ENCODE assay signal across 1 cellular context in the genomic region with DNA sequence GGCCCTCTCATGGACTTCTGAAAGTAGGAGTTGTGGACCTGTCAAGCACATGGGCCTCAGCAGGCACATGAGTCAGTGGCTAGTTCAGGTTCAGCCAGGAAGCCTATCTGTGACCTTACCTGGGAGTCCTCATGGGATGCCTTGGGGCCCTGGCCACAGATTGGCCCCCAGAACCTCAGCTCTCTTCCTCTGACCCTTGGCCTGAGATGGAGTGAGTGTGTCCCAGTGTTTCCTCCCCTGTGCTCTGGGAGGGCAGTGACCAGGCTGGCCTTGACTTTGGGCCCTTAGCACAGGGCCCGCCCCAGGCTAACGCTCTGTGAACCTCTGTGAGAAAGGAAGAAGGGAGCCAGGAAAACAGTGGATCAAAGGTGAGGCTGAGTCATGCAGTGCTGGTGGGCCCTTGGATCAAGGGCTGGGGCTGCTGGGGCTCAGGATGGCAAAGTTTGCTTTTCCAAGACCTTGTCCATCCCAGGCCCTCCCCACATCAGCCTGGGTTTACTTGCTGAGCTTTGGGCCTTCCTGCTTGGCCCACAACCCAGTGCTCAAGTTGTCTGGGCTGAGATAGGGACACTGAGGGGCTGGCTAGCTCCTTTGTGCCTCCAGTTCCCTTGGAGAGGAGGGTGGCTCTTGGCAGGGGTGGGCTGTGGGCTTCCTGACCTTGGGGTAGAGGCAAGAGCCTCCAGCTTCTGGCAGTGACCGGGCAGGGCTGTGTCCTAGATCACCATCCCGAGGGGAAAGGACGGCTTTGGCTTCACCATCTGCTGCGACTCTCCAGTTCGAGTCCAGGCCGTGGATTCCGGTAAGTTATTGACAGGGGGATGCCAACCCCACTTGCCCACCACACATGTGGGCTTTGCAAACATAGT.
TF ChIP-seq lines count a peak whose summit lies in the region.

No MANE protein-coding gene starts in this region.

TF ChIP-seq in HepG2, 621 proteins besides CTCF, POLR2A, EP300 and RAD21 (continued from another document and continues in another):
- TF ChIP-seq, protein P1, sequence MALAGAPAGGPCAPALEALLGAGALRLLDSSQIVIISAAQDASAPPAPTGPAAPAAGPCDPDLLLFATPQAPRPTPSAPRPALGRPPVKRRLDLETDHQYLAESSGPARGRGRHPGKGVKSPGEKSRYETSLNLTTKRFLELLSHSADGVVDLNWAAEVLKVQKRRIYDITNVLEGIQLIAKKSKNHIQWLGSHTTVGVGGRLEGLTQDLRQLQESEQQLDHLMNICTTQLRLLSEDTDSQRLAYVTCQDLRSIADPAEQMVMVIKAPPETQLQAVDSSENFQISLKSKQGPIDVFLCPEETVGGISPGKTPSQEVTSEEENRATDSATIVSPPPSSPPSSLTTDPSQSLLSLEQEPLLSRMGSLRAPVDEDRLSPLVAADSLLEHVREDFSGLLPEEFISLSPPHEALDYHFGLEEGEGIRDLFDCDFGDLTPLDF (CRISPR knock-in tag; IDR thresholded peaks at IDR 0.05), result no peak
- TF ChIP-seq ZNF841 (CRISPR knock-in tag; IDR thresholded peaks at IDR 0.05; ENCODE audit: borderline replicate concordance) (no peak), GPN1 (CRISPR knock-in tag; IDR thresholded peaks at IDR 0.05; ENCODE audit: borderline replicate concordance) (no peak), ZBTB20 (CRISPR knock-in tag; IDR thresholded peaks at IDR 0.05; ENCODE audit: borderline replicate concordance, low read depth) (peak; percentile 60; the same call in 1 of the 2 replicates), SETDB1 (CRISPR knock-in tag; IDR thresholded peaks at IDR 0.05; ENCODE audit: borderline replicate concordance) (no peak), PCBP2 (optimal IDR thresholded peaks at IDR 0.05; ENCODE audit: low read depth, low read length, poor library complexity, severe bottlenecking) (no peak), ZNF614 (CRISPR knock-in tag; IDR thresholded peaks at IDR 0.05; ENCODE audit: borderline replicate concordance) (peak; percentile 89; the same call in 1 of the 2 replicates), NFE2 (CRISPR knock-in tag; IDR thresholded peaks at IDR 0.05) (peak; percentile 79), MXI1 (IDR thresholded peaks at IDR 0.05; ENCODE audit: borderline replicate concordance, low read depth, low read length) (peak; percentile 67; the same call in 1 of the 3 replicates), ZNF547 (CRISPR knock-in tag; IDR thresholded peaks at IDR 0.05) (no peak; the same call in 1 of the 2 replicates), ETV5 (CRISPR knock-in tag; IDR thresholded peaks at IDR 0.05; ENCODE audit: borderline replicate concordance) (peak; percentile 94), CEBPG (CRISPR knock-in tag; IDR thresholded peaks at IDR 0.05) (peak; percentile 59), TCF7 (IDR thresholded peaks at IDR 0.05; ENCODE audit: low read depth) (peak; percentile 93), ZNF672 (CRISPR knock-in tag; IDR thresholded peaks at IDR 0.05) (no peak), ZBTB21 (CRISPR knock-in tag; IDR thresholded peaks at IDR 0.05) (no peak; the same call in 1 of the 2 replicates), FOXO1 (CRISPR knock-in tag; IDR thresholded peaks at IDR 0.05) (peak; percentile 96), ZNF564 (CRISPR knock-in tag; IDR thresholded peaks at IDR 0.05) (peak; percentile 73; the same call in 1 of the 2 replicates), MLLT10 (CRISPR knock-in tag; IDR thresholded peaks at IDR 0.05) (no peak), TBX2 (CRISPR knock-in tag; IDR thresholded peaks at IDR 0.05; ENCODE audit: borderline replicate concordance) (peak; percentile 97), ZNF234 (CRISPR knock-in tag; conservative IDR thresholded peaks at IDR 0.05) (no peak), NCOA5 (CRISPR knock-in tag; IDR thresholded peaks at IDR 0.05) (no peak), ZNF703 (CRISPR knock-in tag; IDR thresholded peaks at IDR 0.05; ENCODE audit: borderline replicate concordance) (peak; percentile 73; the same call in 1 of the 2 replicates), KMT2A (CRISPR knock-in tag; IDR thresholded peaks at IDR 0.05) (peak; percentile 66; the same call in 1 of the 2 replicates), ARNTL (CRISPR knock-in tag; IDR thresholded peaks at IDR 0.05) (peak; percentile 95), ZNF557 (CRISPR knock-in tag; IDR thresholded peaks at IDR 0.05) (0 out of 2 replicates have a peak, but pooled peaks have one; percentile 69), ADNP (CRISPR knock-in tag; IDR thresholded peaks at IDR 0.05) (no peak), CCAR2 (optimal IDR thresholded peaks at IDR 0.05; ENCODE audit: low read depth, low read length) (no peak), FIP1L1 (IDR thresholded peaks at IDR 0.05; ENCODE audit: borderline replicate concordance, insufficient read depth, low read depth, low read length) (no peak), ZNF430 (CRISPR knock-in tag; IDR thresholded peaks at IDR 0.05) (peak; percentile 93), SSRP1 (CRISPR knock-in tag; IDR thresholded peaks at IDR 0.05) (no peak; the same call in 1 of the 2 replicates), ZNF460 (CRISPR knock-in tag; IDR thresholded peaks at IDR 0.05; ENCODE audit: borderline replicate concordance) (peak; percentile 59; the same call in 1 of the 2 replicates), ZMYM2 (CRISPR knock-in tag; IDR thresholded peaks at IDR 0.05) (0 out of 2 replicates have a peak, but pooled peaks have one; percentile 77), SAP130 (CRISPR knock-in tag; IDR thresholded peaks at IDR 0.05; ENCODE audit: low read depth) (peak; percentile 94), SMARCC2 (IDR thresholded peaks at IDR 0.05) (no peak), NCOA1 (CRISPR knock-in tag; IDR thresholded peaks at IDR 0.05) (peak; percentile 58; the same call in 1 of the 2 replicates), FOXJ3 (CRISPR knock-in tag; IDR thresholded peaks at IDR 0.05; ENCODE audit: borderline replicate concordance) (peak; percentile 88; the same call in 1 of the 2 replicates), SUZ12 (IDR thresholded peaks at IDR 0.05; ENCODE audit: low read depth, low read length) (no peak), U2AF2 (IDR thresholded peaks at IDR 0.05; ENCODE audit: low read depth, low read length) (no peak), ZSCAN12 (CRISPR knock-in tag; IDR thresholded peaks at IDR 0.05) (no peak), HOXA3 (CRISPR knock-in tag; IDR thresholded peaks at IDR 0.05) (peak; percentile 89), IKZF4 (CRISPR knock-in tag; IDR thresholded peaks at IDR 0.05; ENCODE audit: borderline replicate concordance, low read depth, not compliant biosample characterization) (no peak), PHF21A (CRISPR knock-in tag; IDR thresholded peaks at IDR 0.05) (peak; percentile 99), KDM2A (CRISPR knock-in tag; IDR thresholded peaks at IDR 0.05; ENCODE audit: borderline replicate concordance, low read depth) (peak; percentile 74), HNRNPK (IDR thresholded peaks at IDR 0.05; ENCODE audit: low read depth, low read length, poor library complexity, severe bottlenecking) (no peak), ZNF24 (IDR thresholded peaks at IDR 0.05) (no peak)
- TF ChIP-seq, protein P2, sequence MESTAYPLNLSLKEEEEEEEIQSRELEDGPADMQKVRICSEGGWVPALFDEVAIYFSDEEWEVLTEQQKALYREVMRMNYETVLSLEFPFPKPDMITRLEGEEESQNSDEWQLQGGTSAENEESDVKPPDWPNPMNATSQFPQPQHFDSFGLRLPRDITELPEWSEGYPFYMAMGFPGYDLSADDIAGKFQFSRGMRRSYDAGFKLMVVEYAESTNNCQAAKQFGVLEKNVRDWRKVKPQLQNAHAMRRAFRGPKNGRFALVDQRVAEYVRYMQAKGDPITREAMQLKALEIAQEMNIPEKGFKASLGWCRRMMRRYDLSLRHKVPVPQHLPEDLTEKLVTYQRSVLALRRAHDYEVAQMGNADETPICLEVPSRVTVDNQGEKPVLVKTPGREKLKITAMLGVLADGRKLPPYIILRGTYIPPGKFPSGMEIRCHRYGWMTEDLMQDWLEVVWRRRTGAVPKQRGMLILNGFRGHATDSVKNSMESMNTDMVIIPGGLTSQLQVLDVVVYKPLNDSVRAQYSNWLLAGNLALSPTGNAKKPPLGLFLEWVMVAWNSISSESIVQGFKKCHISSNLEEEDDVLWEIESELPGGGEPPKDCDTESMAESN (CRISPR knock-in tag; conservative IDR thresholded peaks at IDR 0.05), result peak; percentile 95
- TF ChIP-seq, protein P3, sequence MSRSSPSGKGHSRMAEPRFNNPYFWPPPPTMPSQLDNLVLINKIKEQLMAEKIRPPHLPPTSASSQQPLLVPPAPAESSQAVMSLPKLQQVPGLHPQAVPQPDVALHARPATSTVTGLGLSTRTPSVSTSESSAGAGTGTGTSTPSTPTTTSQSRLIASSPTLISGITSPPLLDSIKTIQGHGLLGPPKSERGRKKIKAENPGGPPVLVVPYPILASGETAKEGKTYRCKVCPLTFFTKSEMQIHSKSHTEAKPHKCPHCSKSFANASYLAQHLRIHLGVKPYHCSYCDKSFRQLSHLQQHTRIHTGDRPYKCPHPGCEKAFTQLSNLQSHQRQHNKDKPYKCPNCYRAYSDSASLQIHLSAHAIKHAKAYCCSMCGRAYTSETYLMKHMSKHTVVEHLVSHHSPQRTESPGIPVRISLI (CRISPR knock-in tag; IDR thresholded peaks at IDR 0.05; ENCODE audit: borderline replicate concordance), result peak; percentile 75; the same call in 1 of the 2 replicates
- TF ChIP-seq, protein P4, sequence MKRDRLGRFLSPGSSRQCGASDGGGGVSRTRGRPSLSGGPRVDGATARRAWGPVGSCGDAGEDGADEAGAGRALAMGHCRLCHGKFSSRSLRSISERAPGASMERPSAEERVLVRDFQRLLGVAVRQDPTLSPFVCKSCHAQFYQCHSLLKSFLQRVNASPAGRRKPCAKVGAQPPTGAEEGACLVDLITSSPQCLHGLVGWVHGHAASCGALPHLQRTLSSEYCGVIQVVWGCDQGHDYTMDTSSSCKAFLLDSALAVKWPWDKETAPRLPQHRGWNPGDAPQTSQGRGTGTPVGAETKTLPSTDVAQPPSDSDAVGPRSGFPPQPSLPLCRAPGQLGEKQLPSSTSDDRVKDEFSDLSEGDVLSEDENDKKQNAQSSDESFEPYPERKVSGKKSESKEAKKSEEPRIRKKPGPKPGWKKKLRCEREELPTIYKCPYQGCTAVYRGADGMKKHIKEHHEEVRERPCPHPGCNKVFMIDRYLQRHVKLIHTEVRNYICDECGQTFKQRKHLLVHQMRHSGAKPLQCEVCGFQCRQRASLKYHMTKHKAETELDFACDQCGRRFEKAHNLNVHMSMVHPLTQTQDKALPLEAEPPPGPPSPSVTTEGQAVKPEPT (CRISPR knock-in tag; IDR thresholded peaks at IDR 0.05; ENCODE audit: low read depth), result peak; percentile 57; the same call in 1 of the 2 replicates
- TF ChIP-seq, protein P5, sequence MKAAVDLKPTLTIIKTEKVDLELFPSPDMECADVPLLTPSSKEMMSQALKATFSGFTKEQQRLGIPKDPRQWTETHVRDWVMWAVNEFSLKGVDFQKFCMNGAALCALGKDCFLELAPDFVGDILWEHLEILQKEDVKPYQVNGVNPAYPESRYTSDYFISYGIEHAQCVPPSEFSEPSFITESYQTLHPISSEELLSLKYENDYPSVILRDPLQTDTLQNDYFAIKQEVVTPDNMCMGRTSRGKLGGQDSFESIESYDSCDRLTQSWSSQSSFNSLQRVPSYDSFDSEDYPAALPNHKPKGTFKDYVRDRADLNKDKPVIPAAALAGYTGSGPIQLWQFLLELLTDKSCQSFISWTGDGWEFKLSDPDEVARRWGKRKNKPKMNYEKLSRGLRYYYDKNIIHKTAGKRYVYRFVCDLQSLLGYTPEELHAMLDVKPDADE (CRISPR knock-in tag; IDR thresholded peaks at IDR 0.05), result no peak
- TF ChIP-seq, protein P6, sequence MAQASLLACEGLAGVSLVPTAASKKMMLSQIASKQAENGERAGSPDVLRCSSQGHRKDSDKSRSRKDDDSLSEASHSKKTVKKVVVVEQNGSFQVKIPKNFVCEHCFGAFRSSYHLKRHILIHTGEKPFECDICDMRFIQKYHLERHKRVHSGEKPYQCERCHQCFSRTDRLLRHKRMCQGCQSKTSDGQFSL (CRISPR knock-in tag; IDR thresholded peaks at IDR 0.05), result 0 out of 2 replicates have a peak, but pooled peaks have one; percentile 23
- TF ChIP-seq, protein P7, sequence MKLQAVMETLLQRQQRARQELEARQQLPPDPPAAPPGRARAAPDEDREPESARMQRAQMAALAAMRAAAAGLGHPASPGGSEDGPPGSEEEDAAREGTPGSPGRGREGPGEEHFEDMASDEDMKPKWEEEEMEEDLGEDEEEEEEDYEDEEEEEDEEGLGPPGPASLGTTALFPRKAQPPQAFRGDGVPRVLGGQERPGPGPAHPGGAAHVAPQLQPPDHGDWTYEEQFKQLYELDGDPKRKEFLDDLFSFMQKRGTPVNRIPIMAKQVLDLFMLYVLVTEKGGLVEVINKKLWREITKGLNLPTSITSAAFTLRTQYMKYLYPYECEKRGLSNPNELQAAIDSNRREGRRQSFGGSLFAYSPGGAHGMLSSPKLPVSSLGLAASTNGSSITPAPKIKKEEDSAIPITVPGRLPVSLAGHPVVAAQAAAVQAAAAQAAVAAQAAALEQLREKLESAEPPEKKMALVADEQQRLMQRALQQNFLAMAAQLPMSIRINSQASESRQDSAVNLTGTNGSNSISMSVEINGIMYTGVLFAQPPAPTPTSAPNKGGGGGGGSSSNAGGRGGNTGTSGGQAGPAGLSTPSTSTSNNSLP (IDR thresholded peaks at IDR 0.05; ENCODE audit: low read depth, low read length), result no peak
- TF ChIP-seq, protein P8, sequence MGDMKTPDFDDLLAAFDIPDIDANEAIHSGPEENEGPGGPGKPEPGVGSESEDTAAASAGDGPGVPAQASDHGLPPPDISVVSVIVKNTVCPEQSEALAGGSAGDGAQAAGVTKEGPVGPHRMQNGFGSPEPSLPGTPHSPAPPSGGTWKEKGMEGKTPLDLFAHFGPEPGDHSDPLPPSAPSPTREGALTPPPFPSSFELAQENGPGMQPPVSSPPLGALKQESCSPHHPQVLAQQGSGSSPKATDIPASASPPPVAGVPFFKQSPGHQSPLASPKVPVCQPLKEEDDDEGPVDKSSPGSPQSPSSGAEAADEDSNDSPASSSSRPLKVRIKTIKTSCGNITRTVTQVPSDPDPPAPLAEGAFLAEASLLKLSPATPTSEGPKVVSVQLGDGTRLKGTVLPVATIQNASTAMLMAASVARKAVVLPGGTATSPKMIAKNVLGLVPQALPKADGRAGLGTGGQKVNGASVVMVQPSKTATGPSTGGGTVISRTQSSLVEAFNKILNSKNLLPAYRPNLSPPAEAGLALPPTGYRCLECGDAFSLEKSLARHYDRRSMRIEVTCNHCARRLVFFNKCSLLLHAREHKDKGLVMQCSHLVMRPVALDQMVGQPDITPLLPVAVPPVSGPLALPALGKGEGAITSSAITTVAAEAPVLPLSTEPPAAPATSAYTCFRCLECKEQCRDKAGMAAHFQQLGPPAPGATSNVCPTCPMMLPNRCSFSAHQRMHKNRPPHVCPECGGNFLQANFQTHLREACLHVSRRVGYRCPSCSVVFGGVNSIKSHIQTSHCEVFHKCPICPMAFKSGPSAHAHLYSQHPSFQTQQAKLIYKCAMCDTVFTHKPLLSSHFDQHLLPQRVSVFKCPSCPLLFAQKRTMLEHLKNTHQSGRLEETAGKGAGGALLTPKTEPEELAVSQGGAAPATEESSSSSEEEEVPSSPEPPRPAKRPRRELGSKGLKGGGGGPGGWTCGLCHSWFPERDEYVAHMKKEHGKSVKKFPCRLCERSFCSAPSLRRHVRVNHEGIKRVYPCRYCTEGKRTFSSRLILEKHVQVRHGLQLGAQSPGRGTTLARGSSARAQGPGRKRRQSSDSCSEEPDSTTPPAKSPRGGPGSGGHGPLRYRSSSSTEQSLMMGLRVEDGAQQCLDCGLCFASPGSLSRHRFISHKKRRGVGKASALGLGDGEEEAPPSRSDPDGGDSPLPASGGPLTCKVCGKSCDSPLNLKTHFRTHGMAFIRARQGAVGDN (CRISPR knock-in tag; IDR thresholded peaks at IDR 0.05), result peak; percentile 99
- TF ChIP-seq, protein P9, sequence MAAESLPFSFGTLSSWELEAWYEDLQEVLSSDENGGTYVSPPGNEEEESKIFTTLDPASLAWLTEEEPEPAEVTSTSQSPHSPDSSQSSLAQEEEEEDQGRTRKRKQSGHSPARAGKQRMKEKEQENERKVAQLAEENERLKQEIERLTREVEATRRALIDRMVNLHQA (CRISPR knock-in tag; IDR thresholded peaks at IDR 0.05), result no peak; the same call in 1 of the 2 replicates
